In genomic region chr18:62982600-62983251, GRCh38 we compare ENCODE assay signal across 8 cellular contexts.
DNase-seq lines count a peak whose midpoint lies in the region; ATAC-seq and TF ChIP-seq lines count a peak whose summit lies in the region.

No MANE protein-coding gene starts in this region.

- H3K4me3 ChIP-seq in cardiac muscle cell (no peak overlapping the region), prostate gland (no peak overlapping the region)

- WGBS in prostate gland, result 38% methylated on average over 11 of the region's 11 CpGs

- no peaks in the 10 kb centered on the region for H3K4me1 Mint-ChIP-seq in activated naive CD8-positive, alpha-beta T cell treated with anti-CD3 and anti-CD28 coated beads, Interleukin-2, amount 10 ng/mL, durations not matched to agents 7 days and 5 days

- no peak for TF ChIP-seq POLR2A in prostate gland (IDR thresholded peaks at IDR 0.05)

- DNase-seq in GM03348 (ENCODE audit: low spot score), result peak; percentile 79
- DNase-seq in HuH-7 (ENCODE audit: low spot score), result peak; percentile 64
- peak; percentile 56 for DNase-seq in SK-N-DZ (ENCODE audit: low spot score)
- DNase-seq in activated naive CD8-positive, alpha-beta T cell treated with anti-CD3 and anti-CD28 coated beads, Interleukin-2, amount 10 ng/mL, durations not matched to agents 7 days and 5 days, result peak; percentile 43
- DNase-seq in cardiac muscle cell (ENCODE audit: low read depth in 1 of 2, low spot score in 1 of 2), result peak; percentile 70 to 73
- peak; percentile 62 for DNase-seq in prostate gland (ENCODE audit: low spot score)
- no peak for DNase-seq in NCI-H524 treated with DMSO at 0.1 percent for 48 hours (lab: John Stamatoyannopoulos, UW)

- POLR2A ChIA-PET in activated naive CD8-positive, alpha-beta T cell treated with anti-CD3 and anti-CD28 coated beads, Interleukin-2, amount 10 ng/mL, durations not matched to agents 7 days and 5 days (lab: Charles Lee), result interaction anchor here (1.1 kb wide), 1 partner anchor 268 kb away, joined by 3 read pairs; the partner anchor contains the start of gene PHLPP1

- peak overlapping the region; percentile 45 for H3K4me3 Mint-ChIP-seq in activated naive CD8-positive, alpha-beta T cell treated with anti-CD3 and anti-CD28 coated beads, Interleukin-2, amount 10 ng/mL, durations not matched to agents 7 days and 5 days

- H3K27ac Mint-ChIP-seq in activated naive CD8-positive, alpha-beta T cell treated with anti-CD3 and anti-CD28 coated beads, Interleukin-2, amount 10 ng/mL, durations not matched to agents 7 days and 5 days, result no peak overlapping the region

- peaks cover 8% of the 10 kb centered on the region for H3K36me3 ChIP-seq in cardiac muscle cell
- H3K36me3 ChIP-seq in prostate gland, result no peaks in the 10 kb centered on the region

- TF ChIP-seq CTCF in cardiac muscle cell (IDR thresholded peaks at IDR 0.05; ENCODE audit: low read depth, low read length) (peak; percentile 84), prostate gland (IDR thresholded peaks at IDR 0.05) (peak; percentile 46 to 86 (median 84))

- no peaks in the 10 kb centered on the region for H3K27me3 Mint-ChIP-seq in activated naive CD8-positive, alpha-beta T cell treated with anti-CD3 and anti-CD28 coated beads, Interleukin-2, amount 10 ng/mL, durations not matched to agents 7 days and 5 days

- H3K9me3 ChIP-seq in cardiac muscle cell (ENCODE audit: low read depth) (no peaks in the 10 kb centered on the region), prostate gland (no peaks in the 10 kb centered on the region)

- intact Hi-C loops in prostate gland (cut with DNase I), result loop anchor here (2.0 to 10.0 kb wide), 3 partner anchors 188 to 395 kb away; partner anchors contain the start of gene PHLPP1

- no peaks in the 10 kb centered on the region for H3K9me3 Mint-ChIP-seq in activated naive CD8-positive, alpha-beta T cell treated with anti-CD3 and anti-CD28 coated beads, Interleukin-2, amount 10 ng/mL, durations not matched to agents 7 days and 5 days

- no peaks in the 10 kb centered on the region for H3K36me3 Mint-ChIP-seq in activated naive CD8-positive, alpha-beta T cell treated with anti-CD3 and anti-CD28 coated beads, Interleukin-2, amount 10 ng/mL, durations not matched to agents 7 days and 5 days

- peak; percentile 55 for ATAC-seq in activated naive CD8-positive, alpha-beta T cell treated with anti-CD3 and anti-CD28 coated beads, Interleukin-2, amount 10 ng/mL, durations not matched to agents 7 days and 5 days (ENCODE audit: low read depth)
- ATAC-seq in HG03571 (IDR thresholded peaks at IDR 0.05; ENCODE audit: unreplicated experiment), result no peak

- H3K27me3 ChIP-seq in cardiac muscle cell, result no peaks in the 10 kb centered on the region
- no peaks in the 10 kb centered on the region for H3K27me3 ChIP-seq in prostate gland (replicated peaks; ENCODE audit: insufficient read depth)

- H3K4me1 ChIP-seq in cardiac muscle cell (ENCODE audit: low read depth) (no peaks in the 10 kb centered on the region), prostate gland (replicated peaks) (no peaks in the 10 kb centered on the region)

- H3K27ac ChIP-seq in cardiac muscle cell (no peak overlapping the region), prostate gland (no peak overlapping the region)
